In the genomic region with DNA sequence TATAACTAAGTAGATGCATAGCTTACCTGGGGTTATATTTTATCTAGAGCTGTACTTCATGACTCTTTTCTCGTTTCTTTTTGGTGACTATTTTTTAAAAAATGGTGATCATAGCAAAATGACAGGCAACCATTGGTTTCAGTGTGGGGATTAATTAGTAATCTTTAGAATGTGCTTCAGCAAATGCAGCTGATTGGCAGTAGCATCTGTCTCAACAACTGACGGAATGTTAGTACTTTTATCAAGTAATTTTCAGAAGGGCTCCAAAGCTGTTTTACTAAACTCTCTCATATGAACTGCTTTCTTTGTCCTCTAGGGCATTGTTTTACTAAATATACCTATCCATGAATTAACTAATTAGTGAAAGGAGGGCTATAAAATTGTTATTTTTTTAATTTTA, we compare ENCODE assay signal across 23 cellular contexts.
"Had no signal": no experiment of that assay in that cellular context is flagged by ENCODE, and none has a peak within 500 bp of the region (broad histone marks: within the 10 kb centered on the region; RNA-seq: fewer than 3 reads in every experiment).

No MANE protein-coding gene starts in this region.

- H3K27me3 Mint-ChIP-seq: activated CD4-positive, alpha-beta memory T cell treated with anti-CD3 and anti-CD28 coated beads for 36 hours; activated CD4-positive, alpha-beta T cell treated with anti-CD3 and anti-CD28 coated beads, Interleukin-2, amount 10 ng/mL, durations not matched to agents 7 days and 5 days; activated naive CD8-positive, alpha-beta T cell; activated T-helper 17 cell treated with anti-CD3 and anti-CD28 coated beads, Interleukin-2, amount 50 U/mL, for 72 hours; brain; T-cell had no signal

- H3K9me3 Mint-ChIP-seq: activated CD4-positive, alpha-beta memory T cell treated with anti-CD3 and anti-CD28 coated beads for 36 hours; activated CD4-positive, alpha-beta T cell treated with anti-CD3 and anti-CD28 coated beads, Interleukin-2, amount 10 ng/mL, durations not matched to agents 7 days and 5 days; activated naive CD4-positive, alpha-beta T cell treated with anti-CD3 and anti-CD28 coated beads for 36 hours; activated T-helper 17 cell treated with anti-CD3 and anti-CD28 coated beads, Interleukin-2, amount 50 U/mL, for 72 hours; T-cell had no signal

- H3K27ac ChIP-seq: SK-N-MC had no signal

- H3K27ac Mint-ChIP-seq: activated CD4-positive, alpha-beta memory T cell treated with anti-CD3 and anti-CD28 coated beads for 36 hours; activated CD4-positive, alpha-beta T cell treated with anti-CD3 and anti-CD28 coated beads, Interleukin-2, amount 10 ng/mL, durations not matched to agents 7 days and 5 days; activated naive CD4-positive, alpha-beta T cell treated with anti-CD3 and anti-CD28 coated beads for 36 hours; activated naive CD8-positive, alpha-beta T cell; activated T-helper 17 cell treated with anti-CD3 and anti-CD28 coated beads, Interleukin-2, amount 50 U/mL, for 72 hours; T-cell had no signal

- H3K4me3 Mint-ChIP-seq: activated CD4-positive, alpha-beta memory T cell treated with anti-CD3 and anti-CD28 coated beads for 36 hours; activated CD4-positive, alpha-beta T cell treated with anti-CD3 and anti-CD28 coated beads, Interleukin-2, amount 10 ng/mL, durations not matched to agents 7 days and 5 days; activated naive CD4-positive, alpha-beta T cell treated with anti-CD3 and anti-CD28 coated beads for 36 hours; activated naive CD8-positive, alpha-beta T cell; activated T-helper 17 cell treated with anti-CD3 and anti-CD28 coated beads, Interleukin-2, amount 50 U/mL, for 72 hours; T-cell had no signal

- DNase-seq: activated CD4-positive, alpha-beta memory T cell treated with anti-CD3 and anti-CD28 coated beads for 36 hours; activated CD4-positive, alpha-beta T cell treated with anti-CD3 and anti-CD28 coated beads, Interleukin-2, amount 10 ng/mL, durations not matched to agents 7 days and 5 days; activated CD4-positive, CD25-positive, alpha-beta regulatory T cell; activated gamma-delta T cell; activated naive CD4-positive, alpha-beta T cell treated with anti-CD3 and anti-CD28 coated beads for 36 hours; activated T-cell treated with anti-CD3 and anti-CD28 coated beads for 4 hours; activated T-cell treated with anti-CD3 and anti-CD28 coated beads, Interleukin-2, amount 50 U/mL, for 48 hours; amygdala; NCI-H1048; NCI-H1417 treated with DMSO at 0.1 percent for 48 hours; NCI-H1694; NCI-H2029; NCI-H446; NCI-H524; NCI-H748 treated with DMSO at 0.1 percent for 48 hours; SIG-M5; T-cell; T-helper 2 cell; T1000 had no signal

- H3K4me3 ChIP-seq: SK-N-MC had no signal

- ATAC-seq: activated T-helper 17 cell treated with anti-CD3 and anti-CD28 coated beads, Interleukin-2, amount 50 U/mL, for 72 hours; T-cell had no signal
